Comparison of ENCODE assay signal across 9 cellular contexts in the genomic region with DNA sequence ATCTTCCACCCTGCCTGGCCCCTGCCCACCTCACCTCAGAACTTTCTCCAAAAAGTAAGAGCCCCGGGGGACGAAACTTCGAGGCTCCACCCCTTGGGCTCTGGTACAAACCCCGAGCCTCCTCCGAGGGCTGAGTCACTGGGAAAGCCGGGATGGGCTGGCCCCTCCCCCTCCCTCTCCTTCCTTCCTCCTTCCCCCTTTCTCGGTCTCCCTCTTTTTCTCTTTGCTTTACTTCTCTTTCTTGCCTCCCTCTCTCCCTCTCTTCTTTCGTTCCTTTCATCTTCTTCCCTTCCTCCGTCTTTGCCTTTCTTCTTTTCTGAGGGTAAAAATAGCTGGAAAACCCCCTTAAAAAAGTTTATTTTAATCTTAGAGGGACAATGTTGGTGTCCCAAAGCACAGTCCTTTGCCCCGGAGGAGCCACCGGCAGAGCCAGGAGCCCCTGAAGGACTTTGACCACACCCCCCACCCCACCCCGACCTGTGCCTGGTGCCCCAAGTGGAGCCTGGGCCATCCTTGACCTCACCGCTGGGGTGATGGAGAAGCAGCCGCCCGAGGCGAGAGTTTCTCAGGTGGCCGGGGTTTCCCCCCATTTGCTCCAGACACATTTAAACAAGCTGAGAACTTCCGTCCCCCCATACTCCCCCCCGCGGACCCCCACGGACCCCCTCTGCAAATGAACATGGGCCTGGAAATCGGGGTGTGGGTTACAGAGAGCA. TPM values are rescaled to one million over a fixed set of nuclear protein-coding genes. Genes with fewer than 3 reads are reported as not detected.
DNase-seq lines count a peak whose midpoint lies in the region; ATAC-seq and TF ChIP-seq lines count a peak whose summit lies in the region.
"Had no signal": no experiment of that assay in that cellular context is flagged by ENCODE, and none has a peak within 500 bp of the region (broad histone marks: within the 10 kb centered on the region; RNA-seq: fewer than 3 reads in every experiment).

No MANE protein-coding gene starts in this region.

- DNase-seq in Daoy (ENCODE audit: low read depth) (peak; percentile 88), OCI-LY7 (ENCODE audit: low spot score) (peak; percentile 34), epithelial cell of prostate (ENCODE audit: low read depth, low spot score) (peak; percentile 55)

- H3K4me3 ChIP-seq in OCI-LY7 (ENCODE audit: low read depth, low read length, poor library complexity, severe bottlenecking) (no peak overlapping the region), neutrophil (ENCODE audit: low read depth in 1 of 2, low read length in 1 of 2) (peak overlapping the region in 1 of 2 experiments; percentile 55)

- peak overlapping the region; percentile 59 for H3K4me2 ChIP-seq in OCI-LY7 (ENCODE audit: low read length)
- H3K4me2 ChIP-seq: KMS-11 had no signal

- H3K9me3 ChIP-seq in OCI-LY7 (ENCODE audit: low read length) (no peaks in the 10 kb centered on the region), neutrophil (no peaks in the 10 kb centered on the region)

- POLR2A ChIA-PET in OCI-LY7 (lab: Charles Lee) = no interaction called here

- H2AFZ ChIP-seq in OCI-LY7 (ENCODE audit: low read length) = no peak overlapping the region; the same call in 1 of the 2 replicates

- H3K4me1 ChIP-seq in OCI-LY7 (ENCODE audit: insufficient read depth, low read length, poor library complexity, severe bottlenecking) = peaks cover 28% of the 10 kb centered on the region
- H3K4me1 ChIP-seq in neutrophil (ENCODE audit: control insufficient read depth in 1 of 2, insufficient read depth in 1 of 2, low read depth in 1 of 2, low read length in 1 of 2) = peaks cover 52 to 72% of the 10 kb centered on the region in 2 experiments

- CTCF ChIA-PET in OCI-LY7 (lab: Charles Lee; ENCODE audit: unreplicated experiment) = interaction anchor here (0.7 kb wide), 1 partner anchor 328 kb away, joined by 3 read pairs; no protein-coding TSS in a partner anchor

- BruUV-seq in OCI-LY7 (replicated peaks; lab: Mats Ljungman, UMichigan) = no TSS peak

- H3K36me3 ChIP-seq in OCI-LY7 (ENCODE audit: insufficient read depth, low read length) = no peaks in the 10 kb centered on the region
- no peaks in the 10 kb centered on the region for H3K36me3 ChIP-seq in neutrophil

- ATAC-seq in GM18907 (IDR thresholded peaks at IDR 0.05; ENCODE audit: unreplicated experiment) (no peak), HG02840 (IDR thresholded peaks at IDR 0.05; ENCODE audit: low FRiP score, unreplicated experiment) (no peak), HG02763 (IDR thresholded peaks at IDR 0.05; ENCODE audit: unreplicated experiment) (no peak), GM19035 (IDR thresholded peaks at IDR 0.05; ENCODE audit: unreplicated experiment) (no peak)

- intact Hi-C loops in OCI-LY7 (cut with micrococcal nuclease; ENCODE audit: unreplicated experiment) = no loop called here

- no peaks in the 10 kb centered on the region for H3K79me2 ChIP-seq in OCI-LY7 (ENCODE audit: insufficient read depth, low read depth, low read length)

- no peaks in the 10 kb centered on the region for H3K27me3 ChIP-seq in neutrophil

- no peak overlapping the region for H3K27ac ChIP-seq in OCI-LY7 (ENCODE audit: low read depth, low read length, poor library complexity, severe bottlenecking)
- H3K27ac ChIP-seq in epithelial cell of prostate = peak overlapping the region; percentile 76
- H3K27ac ChIP-seq in neutrophil = peak overlapping the region; percentile 82
- H3K27ac ChIP-seq: KMS-11 had no signal

- TF ChIP-seq CTCF in OCI-LY7 (conservative IDR thresholded peaks at IDR 0.05; ENCODE audit: low read length) (no peak), neutrophil (IDR thresholded peaks at IDR 0.05) (no peak)

- H4K20me1 ChIP-seq in OCI-LY7 (ENCODE audit: insufficient read depth, low read length) = no peaks in the 10 kb centered on the region

- H3K9me2 ChIP-seq in OCI-LY7 (ENCODE audit: insufficient read depth, low read length) = no peaks in the 10 kb centered on the region

RNA-seq across cellular contexts. Expression of a gene that starts 5.7 kb away (rescaled TPM):
- 4.4 and 8.7 TPM in 2 replicates for total RNA-seq in Daoy (2014; rRNA removed; shearing (Covaris generic))
- 9.3 and 17.6 TPM in 2 replicates for total RNA-seq in OCI-LY7 (2014; rRNA removed; shearing (Covaris generic))
- 15.5 and 17.9 TPM in 2 replicates for total RNA-seq in OCI-LY7 (2022)

Comparison
In these comparisons a context has a peak if more than half of its experiments do, and no peak if none do; other contexts are left out.
1. DNase-seq: peak in every context shown above with its lines; median percentile 88 in Daoy; 55 in epithelial cell of prostate; 34 in OCI-LY7.